In genomic region chr4:143184217-143184502, GRCh38 we compare ENCODE assay signal across 8 cellular contexts. TPM values are rescaled to one million over a fixed set of nuclear protein-coding genes. Genes with fewer than 3 reads are reported as not detected.
DNase-seq lines count a peak whose midpoint lies in the region; ATAC-seq and TF ChIP-seq lines count a peak whose summit lies in the region.

No MANE protein-coding gene starts in this region.

- dilution Hi-C loops in IMR-90 (cut with HindIII; ENCODE audit: low sequenced_read_pairs, unreplicated experiment): no loop called here

- peak overlapping the region; percentile 26; the same call in 1 of the 2 replicates for H3K18ac ChIP-seq in IMR-90 (ENCODE audit: low read depth, low read length)

- no peak overlapping the region for H2BK20ac ChIP-seq in IMR-90 (ENCODE audit: low read depth, low read length)

- peak overlapping the region; percentile 16; the same call in 1 of the 3 replicates for H2BK15ac ChIP-seq in IMR-90 (ENCODE audit: low read depth, low read length)

- H3K4me3 ChIP-seq in GM12865 (ENCODE audit: low read depth, low read length): peak overlapping the region; percentile 87
- H3K4me3 ChIP-seq in IMR-90 (ENCODE audit: insufficient read depth, low read depth, low read length): peak overlapping the region; percentile 74
- H3K4me3 ChIP-seq in astrocyte of the cerebellum (ENCODE audit: low read depth, low read length): peak overlapping the region; percentile 85
- peak overlapping the region; percentile 92 to 97 for H3K4me3 ChIP-seq in testis

- H3K4me1 ChIP-seq in IMR-90 (ENCODE audit: control insufficient read depth, insufficient read depth, low read length) (no peaks in the 10 kb centered on the region), testis (peaks cover 18% of the 10 kb centered on the region)

- CTCF ChIA-PET in IMR-90 (lab: Yijun Ruan, JAX): no interaction called here

- peak overlapping the region; percentile 89 for H2AFZ ChIP-seq in IMR-90 (replicated peaks; ENCODE audit: low read length, poor library complexity)

- TF ChIP-seq CTCF in GM12865 (IDR thresholded peaks at IDR 0.05; ENCODE audit: insufficient read depth, low read depth, low read length, missing control alignments): no peak
- no peak for TF ChIP-seq CTCF in IMR-90 (conservative IDR thresholded peaks at IDR 0.05; ENCODE audit: low read depth, low read length)
- no peak for TF ChIP-seq CTCF in astrocyte of the cerebellum (IDR thresholded peaks at IDR 0.05; ENCODE audit: low read depth, low read length, missing control alignments)
- TF ChIP-seq CTCF in testis (IDR thresholded peaks at IDR 0.05): no peak

- no TSS peak for BruUV-seq in IMR-90 (replicated peaks; lab: Mats Ljungman, UMichigan)

- intact Hi-C loops in IMR-90 (cut with micrococcal nuclease) (loop anchor here (2.0 to 10.0 kb wide), 2 partner anchors 199 to 339 kb away; partner anchors contain the start of gene INPP4B), testis (cut with DNase I; ENCODE audit: low total_unique reads) (no loop called here)

- no peak for TF ChIP-seq RAD21 in IMR-90 (IDR thresholded peaks at IDR 0.05; ENCODE audit: low read length)

- H4K20me1 ChIP-seq in IMR-90 (ENCODE audit: insufficient read depth, low read length): peaks cover 13% of the 10 kb centered on the region

- peak overlapping the region; percentile 69 for H3K4ac ChIP-seq in IMR-90 (ENCODE audit: low read depth, low read length)

- peak overlapping the region; percentile 8 for H2AK9ac ChIP-seq in IMR-90 (replicated peaks; ENCODE audit: low read depth, low read length, poor library complexity)

- H4K8ac ChIP-seq in IMR-90 (ENCODE audit: low read depth in 2 of 2, low read length in 2 of 2): peak overlapping the region; percentile 81 to 82

- in situ Hi-C loops in IMR-90 (cut with MboI; ENCODE audit: low sequenced_read_pairs): no loop called here
- in situ Hi-C loops in astrocyte of the cerebellum (cut with HindIII; ENCODE audit: low sequenced_read_pairs): no loop called here

- no peaks in the 10 kb centered on the region for H3K9me1 ChIP-seq in IMR-90 (ENCODE audit: insufficient read depth, low read length)

- H4K91ac ChIP-seq in IMR-90 (ENCODE audit: insufficient read depth, low read depth, low read length): peak overlapping the region; percentile 50; the same call in 1 of the 2 replicates

- H3K79me1 ChIP-seq in IMR-90 (ENCODE audit: low read depth in 1 of 2, low read length in 2 of 2): peaks cover 6 to 26% of the 10 kb centered on the region in 2 experiments; a peak in 3 of 4 replicates

- H3K36me3 ChIP-seq in IMR-90 (ENCODE audit: control insufficient read depth, insufficient read depth, low read length) (no peaks in the 10 kb centered on the region), testis (ENCODE audit: low read depth, missing control alignments) (no peaks in the 10 kb centered on the region)

- peak overlapping the region; percentile 35 for H2BK120ac ChIP-seq in IMR-90 (ENCODE audit: low read depth, low read length)

- H3K9ac ChIP-seq in IMR-90 (ENCODE audit: low read depth, low read length): peak overlapping the region; percentile 98

- H2AK5ac ChIP-seq in IMR-90 (ENCODE audit: low read depth, low read length): no peak overlapping the region

- TF ChIP-seq POLR2A in IMR-90 (IDR thresholded peaks at IDR 0.05; ENCODE audit: low read depth, low read length): no peak
- TF ChIP-seq POLR2A in testis (IDR thresholded peaks at IDR 0.05): no peak

- H3K14ac ChIP-seq in IMR-90 (replicated peaks; ENCODE audit: low read depth, low read length): peak overlapping the region; percentile 50

- no peaks in the 10 kb centered on the region for H3K9me3 ChIP-seq in IMR-90 (ENCODE audit: control insufficient read depth, insufficient read depth, low read length)
- H3K9me3 ChIP-seq in testis: no peaks in the 10 kb centered on the region

- H3K4me2 ChIP-seq in IMR-90 (ENCODE audit: low read depth, low read length): peak overlapping the region; percentile 99

- peak overlapping the region; percentile 63 for H3K23ac ChIP-seq in IMR-90 (ENCODE audit: low read depth, low read length)

- H4K5ac ChIP-seq in IMR-90 (ENCODE audit: low read depth, low read length): peak overlapping the region; percentile 77

- H2BK5ac ChIP-seq in IMR-90 (ENCODE audit: low read depth, low read length, poor library complexity, severe bottlenecking): peak overlapping the region; percentile 81

- POLR2A ChIA-PET in IMR-90 (lab: Charles Lee; ENCODE audit: unreplicated experiment): no interaction called here

- peak overlapping the region; percentile 85 for H3K56ac ChIP-seq in IMR-90 (ENCODE audit: extremely low read depth, insufficient read depth, low read length)

- peak overlapping the region; percentile 82 for H3K27ac ChIP-seq in IMR-90 (ENCODE audit: insufficient read depth, low read length)
- H3K27ac ChIP-seq in testis: peak overlapping the region; percentile 92 to 95

- H3K27me3 ChIP-seq in IMR-90 (ENCODE audit: control insufficient read depth, insufficient read depth, low read length) (no peaks in the 10 kb centered on the region), testis (no peaks in the 10 kb centered on the region)

- 0% methylated on average over 9 of the region's 11 CpGs; no CpG with 5 or more reads in 1 of the 2 experiments for WGBS in IMR-90 (ENCODE audit: extremely low coverage in 2 of 2, insufficient read length in 1 of 2), 2 experiments
- WGBS in testis, 2 donors: 0% methylated on average over 11 of the region's 11 CpGs

- no peak for DNase-seq in GM12865 (ENCODE audit: low read depth)
- DNase-seq in IMR-90: no peak
- no peak for DNase-seq in astrocyte of the cerebellum (ENCODE audit: low read depth)
- no peak for DNase-seq in left lobe of liver (ENCODE audit: low spot score)
- DNase-seq in testis: no peak
- no peak for DNase-seq in T-helper 9 cell
- DNase-seq in occipital lobe (lab: John Stamatoyannopoulos, UW): no peak

- ATAC-seq in GM21526 (IDR thresholded peaks at IDR 0.05; ENCODE audit: low FRiP score, unreplicated experiment) (peak; percentile 28), IMR-90 (ENCODE audit: low read depth) (peak; percentile 3), left lobe of liver (peak; percentile 37)

TF ChIP-seq in IMR-90, 13 proteins besides CTCF, POLR2A, EP300 and RAD21:
- TF ChIP-seq ELK1 (IDR thresholded peaks at IDR 0.05; ENCODE audit: borderline replicate concordance, low read depth, low read length): no peak
- no peak for TF ChIP-seq RCOR1 (IDR thresholded peaks at IDR 0.05; ENCODE audit: insufficient replicate concordance, low read length)
- no peak for TF ChIP-seq NFE2L2 (IDR thresholded peaks at IDR 0.05; ENCODE audit: low read depth, low read length)
- no peak for TF ChIP-seq CHD1 (IDR thresholded peaks at IDR 0.05; ENCODE audit: low read depth, low read length)
- no peak for TF ChIP-seq MAFK (IDR thresholded peaks at IDR 0.05; ENCODE audit: low read depth, low read length)
- no peak for TF ChIP-seq MXI1 (IDR thresholded peaks at IDR 0.05; ENCODE audit: borderline replicate concordance, low read depth, low read length)
- TF ChIP-seq RFX5 (IDR thresholded peaks at IDR 0.05; ENCODE audit: low read depth, low read length): no peak
- TF ChIP-seq MAZ (IDR thresholded peaks at IDR 0.05; ENCODE audit: borderline replicate concordance, low read depth, low read length): no peak
- no peak for TF ChIP-seq SMC3 (IDR thresholded peaks at IDR 0.05; ENCODE audit: low read depth, low read length)
- no peak for TF ChIP-seq FOS (IDR thresholded peaks at IDR 0.05; ENCODE audit: low read depth, low read length)
- no peak for TF ChIP-seq USF2 (IDR thresholded peaks at IDR 0.05; ENCODE audit: low read depth, low read length)
- TF ChIP-seq BHLHE40 (IDR thresholded peaks at IDR 0.05; ENCODE audit: low read depth, low read length): no peak
TF ChIP-seq in IMR-90: peak in this region for 0.

RNA-seq across cellular contexts. Expression of gene USP38, which starts 0.6 kb away (rescaled TPM):
- 16.4 and 17.0 TPM in 2 replicates for total RNA-seq in IMR-90 (2012; rRNA removed)
- 5.1 and 5.5 TPM in 2 replicates for polyA plus RNA-seq in IMR-90 (2012; rRNA removed)
- polyA plus RNA-seq in IMR-90 (2012; cell fraction: cytosol; rRNA removed): 3.1 and 3.7 TPM in 2 replicates
- polyA plus RNA-seq in IMR-90 (2012; cell fraction: nucleus; rRNA removed; ENCODE audit: low replicate concordance): 3.3 and 5.5 TPM in 2 replicates
- total RNA-seq in left lobe of liver: 18.8 TPM
- total RNA-seq in testis: 10 to 100 TPM; 22.9 to 23.8 TPM
- polyA plus RNA-seq in testis (ENCODE audit: insufficient read depth, low read depth, low replicate concordance): 21.2 TPM
- total RNA-seq in occipital lobe: 27.6 TPM
